ENCODE assay signal across 1 cellular context in genomic region chr11:134223836-134224709, GRCh38.
TF ChIP-seq lines count a peak whose summit lies in the region.

Gene NCAPD3, minus strand, starts transcription at chr11:134223967. Its CDS starts 41 bp downstream, at chr11:134223926.
Gene VPS26B, plus strand, starts transcription at chr11:134224671. Its CDS starts 452 bp downstream, at chr11:134225123.

TF ChIP-seq in K562, 482 proteins besides CTCF, POLR2A, EP300 and RAD21 (continued from another document and continues in another):
- TF ChIP-seq ZBTB49 (CRISPR knock-in tag; IDR thresholded peaks at IDR 0.05; ENCODE audit: borderline replicate concordance) (no peak), CBX5 (IDR thresholded peaks at IDR 0.05; ENCODE audit: borderline replicate concordance, low read depth) (no peak), ZBTB11 (CRISPR knock-in tag; IDR thresholded peaks at IDR 0.05) (no peak), MXI1 (IDR thresholded peaks at IDR 0.05; ENCODE audit: low read depth, low read length) (peak; percentile 78; the same call in 1 of the 2 replicates), SPI1 (IDR thresholded peaks at IDR 0.05; ENCODE audit: borderline replicate concordance, low read depth, low read length) (peak; percentile 63), ZNF717 (CRISPR knock-in tag; IDR thresholded peaks at IDR 0.05) (no peak), ZNF354B (CRISPR knock-in tag; IDR thresholded peaks at IDR 0.05) (no peak), DLX4 (CRISPR knock-in tag; IDR thresholded peaks at IDR 0.05) (no peak), MCM7 (IDR thresholded peaks at IDR 0.05) (no peak), CHD4 (IDR thresholded peaks at IDR 0.05; ENCODE audit: insufficient read depth, insufficient replicate concordance, low read depth, low read length, poor library complexity, severe bottlenecking) (no peak), ZNF263 (CRISPR knock-in tag; IDR thresholded peaks at IDR 0.05; ENCODE audit: borderline replicate concordance) (no peak), GATAD2B (IDR thresholded peaks at IDR 0.05; ENCODE audit: borderline replicate concordance) (no peak), BDP1 (IDR thresholded peaks at IDR 0.05; ENCODE audit: insufficient read depth, insufficient read length) (no peak), RBM14 (IDR thresholded peaks at IDR 0.05; ENCODE audit: borderline replicate concordance, insufficient read depth, low read depth, low read length) (no peak), NFXL1 (CRISPR knock-in tag; IDR thresholded peaks at IDR 0.05) (no peak), GATA2 (CRISPR knock-in tag; IDR thresholded peaks at IDR 0.05) (no peak), SIN3B (IDR thresholded peaks at IDR 0.05; ENCODE audit: low read depth) (peak; percentile 55; the same call in 1 of the 2 replicates), ZNF143 (CRISPR knock-in tag; IDR thresholded peaks at IDR 0.05) (no peak), CREB3L1 (IDR thresholded peaks at IDR 0.05; ENCODE audit: borderline replicate concordance, low read depth) (peak; percentile 83; the same call in 1 of the 2 replicates), LEF1 (IDR thresholded peaks at IDR 0.05) (no peak), CREB1 (IDR thresholded peaks at IDR 0.05) (no peak; the same call in 1 of the 2 replicates), CREB1 (CRISPR knock-in tag; IDR thresholded peaks at IDR 0.05) (peak; percentile 35), PHF21A (IDR thresholded peaks at IDR 0.05; ENCODE audit: borderline replicate concordance, low read depth) (no peak), RBM17 (IDR thresholded peaks at IDR 0.05; ENCODE audit: borderline replicate concordance, low read depth, low read length) (no peak), ZNF347 (CRISPR knock-in tag; IDR thresholded peaks at IDR 0.05; ENCODE audit: low read depth) (no peak), DNMT1 (IDR thresholded peaks at IDR 0.05) (no peak), RERE (CRISPR knock-in tag; IDR thresholded peaks at IDR 0.05; ENCODE audit: borderline replicate concordance) (no peak), BACH1 (tag; IDR thresholded peaks at IDR 0.05) (no peak), GABPB2 (CRISPR knock-in tag; conservative IDR thresholded peaks at IDR 0.05) (no peak), FOXJ2 (tag; IDR thresholded peaks at IDR 0.05) (no peak), TBP (optimal IDR thresholded peaks at IDR 0.05; ENCODE audit: low read depth, low read length) (peak; percentile 62), E2F1 (CRISPR knock-in tag; IDR thresholded peaks at IDR 0.05) (peak; percentile 76; the same call in 1 of the 2 replicates), DPF2 (IDR thresholded peaks at IDR 0.05) (peak; percentile 37; the same call in 1 of the 2 replicates), ZNF766 (CRISPR knock-in tag; conservative IDR thresholded peaks at IDR 0.05) (no peak; the same call in 1 of the 2 replicates), USF1 (CRISPR knock-in tag; IDR thresholded peaks at IDR 0.05) (no peak; the same call in 1 of the 2 replicates), CEBPZ (IDR thresholded peaks at IDR 0.05; ENCODE audit: borderline replicate concordance, low read depth, low read length) (no peak), BMI1 (IDR thresholded peaks at IDR 0.05; ENCODE audit: low read length) (no peak), IRF1 (CRISPR knock-in tag; IDR thresholded peaks at IDR 0.05; ENCODE audit: borderline replicate concordance) (no peak), ZNF75A (CRISPR knock-in tag; IDR thresholded peaks at IDR 0.05) (no peak), RBM22 (IDR thresholded peaks at IDR 0.05; ENCODE audit: low read depth, low read length, poor library complexity, severe bottlenecking) (no peak), CSDE1 (IDR thresholded peaks at IDR 0.05) (peak in 1 of 2 experiments; percentile 61; a peak in 1 of 4 replicates), ZNF830 (CRISPR knock-in tag; IDR thresholded peaks at IDR 0.05) (no peak), ZNF445 (CRISPR knock-in tag; IDR thresholded peaks at IDR 0.05; ENCODE audit: low read depth) (no peak)
